Comparison of ENCODE assay signal across 11 cellular contexts in the genomic region with DNA sequence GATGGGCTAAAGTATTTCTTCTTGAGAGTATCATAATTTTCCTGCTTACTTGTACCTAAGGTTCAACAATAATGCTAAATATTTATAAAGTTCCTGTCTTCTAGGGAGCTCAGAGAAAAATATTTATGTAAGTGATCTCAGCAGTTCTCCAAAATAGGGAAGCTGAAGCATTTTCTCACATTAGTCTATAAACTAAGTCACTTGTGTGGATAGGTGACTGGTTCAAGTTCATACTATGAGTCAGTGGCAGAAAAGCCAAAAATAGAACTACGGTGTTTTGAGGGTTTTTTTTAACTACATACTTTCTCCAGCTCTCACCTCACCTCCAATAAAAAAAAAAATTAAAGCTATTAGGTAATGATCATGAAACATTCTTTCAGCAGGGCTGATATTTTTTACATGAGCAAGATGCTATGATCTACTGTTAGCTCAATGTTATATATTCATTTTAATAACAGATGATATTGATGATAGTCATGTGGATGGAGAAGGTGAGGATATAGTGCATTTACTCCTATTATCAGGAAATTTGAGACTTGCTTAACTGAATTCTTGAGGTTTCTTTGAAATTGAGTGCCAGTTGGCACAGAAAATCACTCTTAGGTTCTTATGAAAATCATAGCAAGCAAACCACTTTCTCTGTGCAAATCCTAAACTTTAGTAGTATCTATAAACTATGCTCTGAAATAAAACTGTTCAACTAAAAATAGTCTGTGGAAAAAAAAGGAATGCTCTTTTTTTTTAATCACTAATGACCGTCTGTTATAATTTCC. TPM values are rescaled to one million over a fixed set of nuclear protein-coding genes. Genes with fewer than 3 reads are reported as not detected.
A peak's percentile ranks its signal among the peaks of the same experiment; 100 is the strongest.
DNase-seq lines count a peak whose midpoint lies in the region; ATAC-seq, FAIRE-seq and TF ChIP-seq lines count a peak whose summit lies in the region.
"Had no signal": no experiment of that assay in that cellular context is flagged by ENCODE, and none has a peak within 500 bp of the region (broad histone marks: within the 10 kb centered on the region; RNA-seq: fewer than 3 reads in every experiment).

No MANE protein-coding gene starts in this region.

- TF ChIP-seq CTCF in GM10248 (IDR thresholded peaks at IDR 0.05; ENCODE audit: control extremely low read depth, extremely low read depth, low read depth, missing control alignments): no peak
- no peak for TF ChIP-seq CTCF in GM12878 (IDR thresholded peaks at IDR 0.05 in 2 of 3, conservative IDR thresholded peaks at IDR 0.05 in 1 of 3; ENCODE audit: control insufficient read depth in 2 of 3, extremely low read depth in 1 of 3, insufficient read depth in 1 of 3, low read depth in 3 of 3, low read length in 3 of 3)
- no peak for TF ChIP-seq CTCF in hepatocyte (IDR thresholded peaks at IDR 0.05; ENCODE audit: poor library complexity)

- POLR2A ChIA-PET in GM10248 (lab: Yijun Ruan, JAX) (interaction anchor here (0.7 kb wide), 1 partner anchor 15 kb away, joined by 3 read pairs; no protein-coding TSS in a partner anchor), GM12878 (lab: Charles Lee) (interaction anchor here (0.9 to 1.1 kb wide), 2 partner anchors 48 to 51 kb away, joined by 3 to 5 read pairs; no protein-coding TSS in a partner anchor)

- no peak for TF ChIP-seq EP300 in GM12878 (IDR thresholded peaks at IDR 0.05; ENCODE audit: borderline replicate concordance in 1 of 2, control insufficient read depth in 1 of 2, low read depth in 2 of 2, low read length in 2 of 2)

- no peaks in the 10 kb centered on the region; the same call in 2 of the 3 replicates for H3K9me3 ChIP-seq in GM12878 (replicated peaks; ENCODE audit: control insufficient read depth, insufficient read depth, low read length)
- no peaks in the 10 kb centered on the region for H3K9me3 ChIP-seq in hepatocyte (ENCODE audit: low read depth)
- H3K9me3 ChIP-seq: HAP-1, transverse colon had no signal

- H3K9ac ChIP-seq in GM12878 (ENCODE audit: control insufficient read depth, insufficient read depth, low read length): peak overlapping the region; percentile 2; the same call in 1 of the 2 replicates

- peak overlapping the region; percentile 4; the same call in 1 of the 2 replicates for H3K4me3 ChIP-seq in GM12878
- no peak overlapping the region for H3K4me3 ChIP-seq in hepatocyte
- H3K4me3 ChIP-seq: HAP-1, transverse colon had no signal

- RAD21 ChIA-PET in GM12878 (lab: Charles Lee; ENCODE audit: unreplicated experiment): interaction anchor here (0.7 to 1.5 kb wide), 4 partner anchors 40 to 109 kb away, joined by 3 to 6 read pairs (median 3); no protein-coding TSS in a partner anchor

- FAIRE-seq in GM12878 (lab: Jason Lieb, UNC): no peak

- H3K27ac ChIP-seq in GM12878 (ENCODE audit: control insufficient read depth, insufficient read depth) (peak overlapping the region; percentile 35; the same call in 1 of the 2 replicates), hepatocyte (no peak overlapping the region)
- H3K27ac ChIP-seq: transverse colon had no signal

- CTCF ChIA-PET in GM10248 (lab: Yijun Ruan, JAX) (interaction anchor here (0.9 to 1.3 kb wide), 5 partner anchors 14 to 126 kb away, joined by 3 to 5 read pairs (median 4); no protein-coding TSS in a partner anchor), GM12878 (lab: Yijun Ruan, JAX) (interaction anchor here (0.8 to 1.4 kb wide), 6 partner anchors 13 to 126 kb away, joined by 3 to 13 read pairs (median 4); no protein-coding TSS in a partner anchor)

- H3K9me2 ChIP-seq in hepatocyte (replicated peaks; ENCODE audit: insufficient read depth): no peaks in the 10 kb centered on the region

- TF ChIP-seq RAD21 in GM12878 (IDR thresholded peaks at IDR 0.05; ENCODE audit: insufficient read depth, low read depth, low read length): no peak

- ATAC-seq in GM21381 (IDR thresholded peaks at IDR 0.05; ENCODE audit: unreplicated experiment) (peak; percentile 58), HG03135 (IDR thresholded peaks at IDR 0.05; ENCODE audit: unreplicated experiment) (peak; percentile 50), GM12878 (peak; percentile 75), GM19463 (IDR thresholded peaks at IDR 0.05; ENCODE audit: unreplicated experiment) (no peak)

- WGBS in GM12878 (ENCODE audit: insufficient coverage, insufficient replicate concordance, low lambda C conversion rate, missing lambda C conversion rate): 37% methylated on average over 2 of the region's 2 CpGs
- WGBS in hepatocyte (ENCODE audit: low lambda C conversion rate, missing lambda C conversion rate): 81% methylated on average over 2 of the region's 2 CpGs

- H3K36me3 ChIP-seq in GM12878 (ENCODE audit: control insufficient read depth in 2 of 2, insufficient read depth in 2 of 2, low read length in 1 of 2) (no peaks in the 10 kb centered on the region), hepatocyte (replicated peaks; ENCODE audit: insufficient read depth, low read depth) (no peaks in the 10 kb centered on the region)
- H3K36me3 ChIP-seq: HAP-1, transverse colon had no signal

- no peaks in the 10 kb centered on the region for H4K20me1 ChIP-seq in GM12878 (ENCODE audit: control insufficient read depth, insufficient read depth)
- H4K20me1 ChIP-seq in hepatocyte (ENCODE audit: insufficient read depth, poor library complexity, severe bottlenecking): no peaks in the 10 kb centered on the region

- peak overlapping the region; percentile 36 for H3K4me2 ChIP-seq in GM12878 (ENCODE audit: control insufficient read depth, insufficient read depth)
- no peak overlapping the region for H3K4me2 ChIP-seq in hepatocyte

- H3K4me1 ChIP-seq in GM12878 (ENCODE audit: control insufficient read depth, insufficient read depth, low read length) (peaks cover 22% of the 10 kb centered on the region), hepatocyte (ENCODE audit: insufficient read depth) (no peaks in the 10 kb centered on the region)
- H3K4me1 ChIP-seq: HAP-1 had no signal

- no TSS peak for BruUV-seq in GM12878 (replicated peaks; lab: Mats Ljungman, UMichigan)

- DNase-seq in GM10248 (ENCODE audit: extremely low spot score): peak; percentile 33
- peak; percentile 61 for DNase-seq in GM12878 (ENCODE audit: low read depth, low spot score)
- DNase-seq in retina: no peak
- DNase-seq in D341Med (ENCODE audit: low spot score): no peak
- DNase-seq in hepatocyte (ENCODE audit: low spot score): no peak
- DNase-seq: NCI-H2171 treated with DMSO at 0.1 percent for 48 hours, transverse colon had no signal

- SMC1A ChIA-PET in GM12878 (lab: Charles Lee; ENCODE audit: uncharacterized antibody, unreplicated experiment): interaction anchor here (0.6 to 2.0 kb wide), 8 partner anchors 9 to 90 kb away, joined by 3 to 5 read pairs (median 4); no protein-coding TSS in a partner anchor

- H3K79me2 ChIP-seq in GM12878 (ENCODE audit: control insufficient read depth, insufficient read depth, low read length) (peaks cover 6% of the 10 kb centered on the region), hepatocyte (no peaks in the 10 kb centered on the region)

- TF ChIP-seq POLR2A in GM12878 (IDR thresholded peaks at IDR 0.05; ENCODE audit: low read depth, low read length): no peak

- in situ Hi-C loops in GM12878 (cut with MboI): no loop called here

- H3K27me3 ChIP-seq in GM12878 (replicated peaks in 1 of 2; ENCODE audit: control insufficient read depth in 2 of 2, insufficient read depth in 2 of 2, low read length in 1 of 2) (peaks cover 0 to 5% of the 10 kb centered on the region in 2 experiments; a peak in 2 of 4 replicates), hepatocyte (peaks cover 62% of the 10 kb centered on the region)

- intact Hi-C loops in GM12878 (cut with micrococcal nuclease; ENCODE audit: unreplicated experiment): loop anchor here (2.0 kb wide), 1 partner anchor 51 kb away; no protein-coding TSS in a partner anchor

- H2AFZ ChIP-seq in GM12878 (ENCODE audit: control insufficient read depth, low read depth, low read length) (no peak overlapping the region), hepatocyte (no peak overlapping the region)

TF ChIP-seq in GM12878, 131 proteins besides CTCF, POLR2A, EP300 and RAD21 (continues in another document):
- no peak for TF ChIP-seq TARDBP (IDR thresholded peaks at IDR 0.05; ENCODE audit: borderline replicate concordance)
- TF ChIP-seq KDM1A (IDR thresholded peaks at IDR 0.05; ENCODE audit: borderline replicate concordance): no peak
- no peak for TF ChIP-seq FOS (IDR thresholded peaks at IDR 0.05; ENCODE audit: borderline replicate concordance, extremely low read depth, insufficient read length)

RNA-seq across cellular contexts. Expression of a gene that starts 4.1 kb away (rescaled TPM):
- total RNA-seq in GM12878 (2013; cell fraction: nucleolus; rRNA removed): 8.6 and 10.6 TPM in 2 replicates
- total RNA-seq in GM12878 (2014; rRNA removed): 0.56 and 0.87 TPM in 2 replicates
- 0.69 and 0.72 TPM in 2 replicates for total RNA-seq in GM12878 (2014; rRNA removed; fragmentation: Illumina TruSeq; extraction: Trizol)
- total RNA-seq in GM12878 (2021): 0.87 and 1.3 TPM in 2 replicates
- 5.2 TPM for polyA plus RNA-seq in GM12878 (2011; ENCODE audit: low read depth)
- 2.1 and 2.9 TPM in 2 replicates for polyA plus RNA-seq in GM12878 (2011; rRNA removed)
- 1.2 and 1.5 TPM in 2 replicates for polyA plus RNA-seq in GM12878 (2011; cell fraction: cytosol; rRNA removed)
- polyA plus RNA-seq in GM12878 (2011; cell fraction: nucleus; rRNA removed): 1.1 TPM in 2 replicates
- polyA plus RNA-seq in GM12878 (2012): 4.6 and 5.1 TPM in 2 replicates
- polyA plus RNA-seq in GM12878 (2014; fragmentation: Illumina TruSeq; extraction: Trizol): 0.73 and 1.2 TPM in 2 replicates
- polyA plus RNA-seq in GM12878 (2014; fragmentation: Nextera tagmentation; extraction: Ambion mirVana): under 1 TPM; 0.03 to 0.27 TPM
- 0.65 and 0.88 TPM in 2 replicates for polyA plus RNA-seq in GM12878 (2014; rRNA removed)
- polyA plus RNA-seq in GM12878 (2016; fragmentation: Nextera tagmentation; extraction: Ambion mirVana): under 1 TPM; 0.34 to 0.40 TPM
- 0.88 and 2.2 TPM in 2 replicates for polyA minus RNA-seq in GM12878 (2011; rRNA and poly(A)+ RNA removed)
- polyA minus RNA-seq in GM12878 (2011; cell fraction: cytosol; rRNA and poly(A)+ RNA removed): 0.53 and 0.73 TPM in 2 replicates
- 1.3 and 2.2 TPM in 2 replicates for polyA minus RNA-seq in GM12878 (2011; cell fraction: nucleus; rRNA and poly(A)+ RNA removed)
- total RNA-seq in hepatocyte: 16.7 and 16.8 TPM in 2 replicates
- polyA plus RNA-seq in hepatocyte: 9.0 and 11.7 TPM in 2 replicates

Comparison
In these comparisons a context has a peak if more than half of its experiments do, and no peak if none do; other contexts are left out.
1. DNase-seq: peak in GM10248 (single experiment) and GM12878 (single experiment); none in retina (single experiment), D341Med (single experiment) and hepatocyte (single experiment).